ENCODE assay signal across 12 cellular contexts in the genomic region with DNA sequence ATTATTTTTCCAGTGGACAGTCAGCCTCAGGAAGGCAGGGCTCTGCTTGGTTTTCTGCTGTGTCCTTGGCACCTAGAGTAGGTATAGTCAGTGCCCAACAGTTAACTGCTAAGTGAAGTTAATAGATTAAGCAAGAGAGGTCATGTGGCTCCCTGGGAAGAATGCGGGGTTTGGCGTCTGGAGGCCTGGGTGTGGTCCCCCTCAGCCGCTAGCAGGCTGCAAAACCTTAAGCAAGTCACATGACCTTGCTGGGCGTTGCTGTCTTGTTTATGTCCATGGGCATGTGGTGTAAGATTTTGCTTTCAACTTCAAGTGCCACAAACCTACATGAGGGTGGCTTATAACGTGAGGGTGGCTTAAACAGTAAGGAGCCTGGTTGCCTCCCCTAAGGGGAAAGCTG.
DNase-seq lines count a peak whose midpoint lies in the region; ATAC-seq and TF ChIP-seq lines count a peak whose summit lies in the region.
"Had no signal": no experiment of that assay in that cellular context is flagged by ENCODE, and none has a peak within 500 bp of the region (broad histone marks: within the 10 kb centered on the region; RNA-seq: fewer than 3 reads in every experiment).

No MANE protein-coding gene starts in this region.

- DNase-seq in activated gamma-delta T cell treated with Interleukin-2 at 50 U/mL for 16 hours (peak; percentile 21), activated gamma-delta T cell (lab: John Stamatoyannopoulos, UW) (no peak), NOMO-1 treated with dmso at 0.1 percent for 144 hours (lab: John Stamatoyannopoulos, UW; ENCODE audit: unreplicated experiment) (peak; percentile 82), fibroblast of pulmonary artery (ENCODE audit: low read depth) (peak; percentile 29), vagina (ENCODE audit: extremely low spot score in 2 of 2) (no peak), GM20000 (ENCODE audit: low spot score) (no peak), brain microvascular endothelial cell (no peak)
- DNase-seq: activated CD8-positive, alpha-beta memory T cell treated with anti-CD3 and anti-CD28 coated beads, Interleukin-2, amount 50 U/mL, for 4 hours; H9; NCI-H1930; testis had no signal

- H3K4me3 ChIP-seq in fibroblast of pulmonary artery (replicated peaks; ENCODE audit: low read depth, low read length) (no peak overlapping the region), vagina (no peak overlapping the region), brain microvascular endothelial cell (ENCODE audit: low read depth, low read length) (no peak overlapping the region)
- H3K4me3 ChIP-seq: testis had no signal

- no peak for ATAC-seq in HG02884 (IDR thresholded peaks at IDR 0.05; ENCODE audit: unreplicated experiment)

- TF ChIP-seq POLR2A in vagina (IDR thresholded peaks at IDR 0.05): no peak

- H3K27me3 ChIP-seq in vagina (no peaks in the 10 kb centered on the region), brain microvascular endothelial cell (replicated peaks) (no peaks in the 10 kb centered on the region)
- H3K27me3 ChIP-seq: testis had no signal

- no peaks in the 10 kb centered on the region for H3K9me3 ChIP-seq in vagina
- H3K9me3 ChIP-seq: testis had no signal

- intact Hi-C loops in vagina (cut with DNase I): no loop called here

- H3K27ac ChIP-seq in vagina (peak overlapping the region; percentile 49), brain microvascular endothelial cell (no peak overlapping the region)

- in situ Hi-C loops in brain microvascular endothelial cell (cut with HindIII; ENCODE audit: low pct_ligation_motif_present, low sequenced_read_pairs): no loop called here

- H3K4me1 ChIP-seq in vagina: peaks cover 32% of the 10 kb centered on the region

- H3K36me3 ChIP-seq in vagina (no peaks in the 10 kb centered on the region), brain microvascular endothelial cell (replicated peaks) (no peaks in the 10 kb centered on the region)

- TF ChIP-seq CTCF in fibroblast of pulmonary artery (IDR thresholded peaks at IDR 0.05; ENCODE audit: low read length, missing control alignments) (no peak), vagina (IDR thresholded peaks at IDR 0.05) (no peak), GM20000 (IDR thresholded peaks at IDR 0.05; ENCODE audit: extremely low read depth, missing control alignments) (no peak), brain microvascular endothelial cell (IDR thresholded peaks at IDR 0.05; ENCODE audit: low read depth, low read length, missing control alignments) (no peak)

Comparison
In these comparisons a context has a peak if more than half of its experiments do, and no peak if none do; other contexts are left out.
1. DNase-seq: peak in activated gamma-delta T cell treated with Interleukin-2 at 50 U/mL for 16 hours (single experiment), NOMO-1 treated with dmso at 0.1 percent for 144 hours (single experiment) and fibroblast of pulmonary artery (single experiment); none in activated gamma-delta T cell (single experiment), vagina (0 of 2), GM20000 (single experiment) and brain microvascular endothelial cell (single experiment).